ENCODE assay signal across 2 cellular contexts in genomic region chr17:43034623-43035293, GRCh38.
TF ChIP-seq lines count a peak whose summit lies in the region.

No MANE protein-coding gene starts in this region.

TF ChIP-seq in SK-N-SH, 30 proteins besides CTCF, POLR2A, EP300 and RAD21 (continued from another document):
- TF ChIP-seq PBX3 (IDR thresholded peaks at IDR 0.05) = no peak
- no peak for TF ChIP-seq FOSL2 (IDR thresholded peaks at IDR 0.05; ENCODE audit: borderline replicate concordance, low read depth)
- no peak for TF ChIP-seq TEAD4 (IDR thresholded peaks at IDR 0.05; ENCODE audit: borderline replicate concordance, insufficient read depth)
- no peak for TF ChIP-seq NFIC (IDR thresholded peaks at IDR 0.05; ENCODE audit: borderline replicate concordance)
- no peak for TF ChIP-seq RFX5 (IDR thresholded peaks at IDR 0.05; ENCODE audit: low read length)
- no peak for TF ChIP-seq USF1 (IDR thresholded peaks at IDR 0.05; ENCODE audit: borderline replicate concordance, low read depth)
- no peak for TF ChIP-seq YY1 (IDR thresholded peaks at IDR 0.05; ENCODE audit: low read depth)
- TF ChIP-seq REST (IDR thresholded peaks at IDR 0.05; ENCODE audit: low read depth, low read length) = no peak
- no peak for TF ChIP-seq JUND (IDR thresholded peaks at IDR 0.05)
- TF ChIP-seq MEF2A (IDR thresholded peaks at IDR 0.05; ENCODE audit: borderline replicate concordance, low read depth) = no peak
- no peak for TF ChIP-seq POLR2AphosphoS5 (IDR thresholded peaks at IDR 0.05; ENCODE audit: low read depth, low read length)
- TF ChIP-seq CHD2 (IDR thresholded peaks at IDR 0.05; ENCODE audit: low read length, partially characterized antibody) = no peak
- no peak for TF ChIP-seq GATA2 (CRISPR knock-in tag; IDR thresholded peaks at IDR 0.05)
- TF ChIP-seq TCF12 (IDR thresholded peaks at IDR 0.05) = no peak

TF ChIP-seq in SK-N-SH treated with all-trans-retinoic acid at 6 μM for 48 hours, 23 proteins besides CTCF, POLR2A, EP300 and RAD21 (continued from another document):
- TF ChIP-seq PATZ1 (CRISPR knock-in tag; IDR thresholded peaks at IDR 0.05; ENCODE audit: borderline replicate concordance) (no peak), RARB (CRISPR knock-in tag; IDR thresholded peaks at IDR 0.05) (no peak), ZFP3 (CRISPR knock-in tag; IDR thresholded peaks at IDR 0.05) (no peak), ZNF70 (CRISPR knock-in tag; IDR thresholded peaks at IDR 0.05) (no peak), PPARA (CRISPR knock-in tag; IDR thresholded peaks at IDR 0.05; ENCODE audit: borderline replicate concordance) (no peak), GLIS3 (CRISPR knock-in tag; IDR thresholded peaks at IDR 0.05) (no peak)
